8 cellular contexts compared by ENCODE assay signal in the genomic region with DNA sequence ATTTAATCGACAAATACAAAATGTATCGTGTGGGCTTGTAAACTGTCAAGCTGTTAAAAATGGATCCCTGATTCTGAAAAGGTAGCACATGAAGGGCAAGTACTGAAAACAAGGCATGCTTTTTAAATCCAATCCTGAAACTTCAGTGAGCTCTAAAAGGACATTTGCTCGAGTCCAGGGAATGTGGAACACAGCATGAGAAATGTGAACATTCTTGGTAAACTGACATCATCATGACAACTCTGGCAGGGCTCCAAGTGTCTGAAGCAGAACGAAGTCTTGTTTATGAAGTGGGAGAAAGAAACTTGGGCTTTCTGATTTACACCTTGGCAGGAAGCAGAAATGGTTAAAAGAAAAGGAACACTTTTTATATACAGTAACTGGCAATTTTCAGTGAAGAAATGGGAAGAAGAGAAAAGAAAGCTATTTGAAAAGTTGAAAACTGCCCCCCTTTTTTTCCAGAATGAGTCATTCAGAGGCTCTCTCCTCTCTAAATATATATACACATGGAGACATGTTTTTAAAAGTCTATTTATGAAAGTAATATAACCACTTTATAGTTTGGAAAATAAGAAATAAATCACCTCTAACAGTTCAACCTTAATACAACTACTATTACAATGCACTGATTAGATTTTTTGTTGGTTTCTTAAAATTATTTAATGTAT.
DNase-seq lines count a peak whose midpoint lies in the region; ATAC-seq and TF ChIP-seq lines count a peak whose summit lies in the region.

No MANE protein-coding gene starts in this region.

- no peak for TF ChIP-seq CTCF in RWPE2 (IDR thresholded peaks at IDR 0.05; ENCODE audit: poor library complexity, severe bottlenecking)

- H3K27ac Mint-ChIP-seq in activated T-helper 2 cell treated with anti-CD3 and anti-CD28 coated beads, Interferon-gamma antibody, Interleukin-2, Interleukin-4, amounts not matched to agents 10 μg/mL and 5 μg/mL and 100 μg/mL, durations not matched to agents 14 hours and 24 hours and 36 hours, result no peak overlapping the region

- H3K27me3 Mint-ChIP-seq in activated T-helper 2 cell treated with anti-CD3 and anti-CD28 coated beads, Interferon-gamma antibody, Interleukin-2, Interleukin-4, amounts not matched to agents 10 μg/mL and 5 μg/mL and 100 μg/mL, durations not matched to agents 14 hours and 24 hours and 36 hours (ENCODE audit: low read depth), result peaks cover 16% of the 10 kb centered on the region

- intact Hi-C loops in activated T-helper 2 cell treated with anti-CD3 and anti-CD28 coated beads, Interferon-gamma antibody, Interleukin-2, Interleukin-4, amounts not matched to agents 10 μg/mL and 5 μg/mL and 100 μg/mL, durations not matched to agents 14 hours and 24 hours and 36 hours (cut with micrococcal nuclease), result loop anchor here (10.0 kb wide), 1 partner anchor 195 kb away; no protein-coding TSS in a partner anchor

- no peaks in the 10 kb centered on the region for H3K9me3 ChIP-seq in RWPE2 (ENCODE audit: severe bottlenecking)

- H3K9me3 Mint-ChIP-seq in activated T-helper 2 cell treated with anti-CD3 and anti-CD28 coated beads, Interferon-gamma antibody, Interleukin-2, Interleukin-4, amounts not matched to agents 10 μg/mL and 5 μg/mL and 100 μg/mL, durations not matched to agents 14 hours and 24 hours and 36 hours, result no peaks in the 10 kb centered on the region

- H3K36me3 ChIP-seq in RWPE2 (ENCODE audit: low read depth), result no peaks in the 10 kb centered on the region

- H3K4me3 Mint-ChIP-seq in activated T-helper 2 cell treated with anti-CD3 and anti-CD28 coated beads, Interferon-gamma antibody, Interleukin-2, Interleukin-4, amounts not matched to agents 10 μg/mL and 5 μg/mL and 100 μg/mL, durations not matched to agents 14 hours and 24 hours and 36 hours (ENCODE audit: low read depth), result no peak overlapping the region

- peaks cover 23% of the 10 kb centered on the region for H3K4me1 ChIP-seq in RWPE2 (ENCODE audit: insufficient read depth, poor library complexity, severe bottlenecking)

- H3K4me1 Mint-ChIP-seq in activated T-helper 2 cell treated with anti-CD3 and anti-CD28 coated beads, Interferon-gamma antibody, Interleukin-2, Interleukin-4, amounts not matched to agents 10 μg/mL and 5 μg/mL and 100 μg/mL, durations not matched to agents 14 hours and 24 hours and 36 hours (ENCODE audit: low read depth), result no peaks in the 10 kb centered on the region

- peak; percentile 81 for ATAC-seq in RWPE2 (ENCODE audit: low read depth)

- peak overlapping the region; percentile 60 for H3K27ac ChIP-seq in RWPE2 (ENCODE audit: poor library complexity, severe bottlenecking)

- H3K4me3 ChIP-seq in RWPE2 (ENCODE audit: severe bottlenecking), result no peak overlapping the region

- no peaks in the 10 kb centered on the region for H3K36me3 Mint-ChIP-seq in activated T-helper 2 cell treated with anti-CD3 and anti-CD28 coated beads, Interferon-gamma antibody, Interleukin-2, Interleukin-4, amounts not matched to agents 10 μg/mL and 5 μg/mL and 100 μg/mL, durations not matched to agents 14 hours and 24 hours and 36 hours (ENCODE audit: low read depth)

- peak; percentile 51 for DNase-seq in DMS79 treated with DMSO at 0.1 percent for 48 hours (lab: John Stamatoyannopoulos, UW)
- DNase-seq in RWPE2 (ENCODE audit: low spot score), result peak; percentile 70
- peak; percentile 71 for DNase-seq in globus pallidus (ENCODE audit: low spot score)
- peak; percentile 84 for DNase-seq in pulmonary artery endothelial cell (ENCODE audit: low read depth, low spot score)
- DNase-seq in activated T-helper 2 cell treated with anti-CD3 and anti-CD28 coated beads, Interferon-gamma antibody, Interleukin-2, Interleukin-4, amounts not matched to agents 10 μg/mL and 5 μg/mL and 100 μg/mL, durations not matched to agents 14 hours and 24 hours and 36 hours (ENCODE audit: low spot score), result no peak
- DNase-seq in NCI-H1105 treated with DMSO at 0.1 percent for 48 hours (lab: John Stamatoyannopoulos, UW), result no peak
- DNase-seq in NCI-H524 treated with DMSO at 0.1 percent for 48 hours (lab: John Stamatoyannopoulos, UW), result no peak
- DNase-seq in NCI-H187 treated with DMSO at 0.1 percent for 48 hours (lab: John Stamatoyannopoulos, UW), result no peak

- H3K27me3 ChIP-seq in RWPE2 (ENCODE audit: insufficient read depth, poor library complexity, severe bottlenecking), result no peaks in the 10 kb centered on the region

Comparison
In these comparisons a context has a peak if more than half of its experiments do, and no peak if none do; other contexts are left out.
1. DNase-seq: peak in DMS79 treated with DMSO at 0.1 percent for 48 hours (single experiment), RWPE2 (single experiment), globus pallidus (single experiment) and pulmonary artery endothelial cell (single experiment); none in activated T-helper 2 cell treated with anti-CD3 and anti-CD28 coated beads, Interferon-gamma antibody, Interleukin-2, Interleukin-4, amounts not matched to agents 10 μg/mL and 5 μg/mL and 100 μg/mL, durations not matched to agents 14 hours and 24 hours and 36 hours (single experiment), NCI-H1105 treated with DMSO at 0.1 percent for 48 hours (single experiment), NCI-H524 treated with DMSO at 0.1 percent for 48 hours (single experiment) and NCI-H187 treated with DMSO at 0.1 percent for 48 hours (single experiment).